1 cellular context compared by ENCODE assay signal in the genomic region with DNA sequence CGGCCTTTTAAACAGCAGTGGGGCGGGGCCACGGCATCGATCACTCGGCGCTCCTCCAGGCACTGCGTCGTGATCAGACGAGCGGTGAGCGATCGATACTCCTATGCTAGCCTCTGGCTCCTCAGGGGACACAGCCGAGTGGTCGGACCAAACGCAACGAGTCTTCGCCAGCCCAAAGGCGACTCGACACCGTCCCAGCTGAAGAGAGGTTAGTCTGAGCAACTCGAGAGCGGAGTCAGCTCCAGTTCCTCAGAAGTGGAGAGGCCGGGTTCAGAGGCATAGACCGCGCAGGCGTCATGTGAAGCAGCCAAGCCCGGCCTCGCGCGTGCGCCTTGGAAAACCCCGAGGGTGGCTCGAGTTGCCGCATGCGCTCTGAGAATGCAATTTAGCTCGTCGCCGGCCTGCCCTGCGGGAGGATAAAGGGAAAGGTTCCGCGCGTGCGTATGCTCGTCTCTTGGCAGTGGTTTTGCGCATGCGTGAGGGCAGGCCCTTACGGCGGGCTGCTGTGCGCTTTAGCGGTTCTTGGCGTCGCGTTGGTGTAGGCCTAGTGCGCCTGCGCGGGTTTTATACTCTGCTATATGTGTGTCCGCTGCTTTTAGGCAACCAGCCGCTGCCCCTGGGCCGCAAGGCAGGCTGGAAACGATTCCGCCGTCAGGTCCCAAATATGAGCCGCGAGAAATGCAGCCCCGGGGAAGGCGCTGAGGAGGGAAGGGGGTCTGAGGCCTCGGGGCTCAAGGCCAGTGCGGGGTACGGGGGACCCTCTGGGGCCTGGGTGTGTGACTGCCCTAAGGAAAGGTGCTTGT.
TF ChIP-seq lines count a peak whose summit lies in the region.

A gene (plus strand): TSS at position 98 of the 803 bp plus-strand sequence. CDS start 6,598 bp downstream, outside the sequence.

TF ChIP-seq in K562, 482 proteins besides CTCF, POLR2A, EP300 and RAD21 (continued from another document and continues in another):
- TF ChIP-seq, protein P1, sequence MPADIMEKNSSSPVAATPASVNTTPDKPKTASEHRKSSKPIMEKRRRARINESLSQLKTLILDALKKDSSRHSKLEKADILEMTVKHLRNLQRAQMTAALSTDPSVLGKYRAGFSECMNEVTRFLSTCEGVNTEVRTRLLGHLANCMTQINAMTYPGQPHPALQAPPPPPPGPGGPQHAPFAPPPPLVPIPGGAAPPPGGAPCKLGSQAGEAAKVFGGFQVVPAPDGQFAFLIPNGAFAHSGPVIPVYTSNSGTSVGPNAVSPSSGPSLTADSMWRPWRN (IDR thresholded peaks at IDR 0.05; ENCODE audit: low read depth): no peak
- TF ChIP-seq KDM4B (IDR thresholded peaks at IDR 0.05; ENCODE audit: borderline replicate concordance in 2 of 2, low read depth in 1 of 2) (no peak), TEAD4 (IDR thresholded peaks at IDR 0.05; ENCODE audit: low read length) (no peak), TEAD4 (CRISPR knock-in tag; IDR thresholded peaks at IDR 0.05; ENCODE audit: borderline replicate concordance) (no peak), BRD4 (IDR thresholded peaks at IDR 0.05) (0 out of 2 replicates have a peak, but pooled peaks have one; percentile 50), ZNF561 (CRISPR knock-in tag; conservative IDR thresholded peaks at IDR 0.05) (no peak), MTF1 (CRISPR knock-in tag; IDR thresholded peaks at IDR 0.05; ENCODE audit: borderline replicate concordance) (no peak), CBX3 (IDR thresholded peaks at IDR 0.05; ENCODE audit: borderline replicate concordance in 1 of 2, low read length in 2 of 2) (peak in 1 of 2 experiments; percentile 12; a peak in 1 of 3 replicates), MAZ (CRISPR knock-in tag; conservative IDR thresholded peaks at IDR 0.05 in 1 of 2, IDR thresholded peaks at IDR 0.05 in 1 of 2) (peak; percentile 69 to 82; a peak in 3 of 4 replicates), ZNF551 (CRISPR knock-in tag; IDR thresholded peaks at IDR 0.05) (no peak), HNRNPLL (IDR thresholded peaks at IDR 0.05; ENCODE audit: low read depth, low read length, poor library complexity, severe bottlenecking) (peak; percentile 73), SP1 (CRISPR knock-in tag; IDR thresholded peaks at IDR 0.05) (peak; percentile 89; the same call in 1 of the 2 replicates), STAT5A (IDR thresholded peaks at IDR 0.05; ENCODE audit: borderline replicate concordance, low read length) (no peak), MAFK (IDR thresholded peaks at IDR 0.05; ENCODE audit: low read length) (no peak), XRCC5 (IDR thresholded peaks at IDR 0.05; ENCODE audit: low read depth, low read length) (peak; percentile 99), PHF8 (IDR thresholded peaks at IDR 0.05; ENCODE audit: borderline replicate concordance, low read length) (peak; percentile 92), ATF1 (CRISPR knock-in tag; IDR thresholded peaks at IDR 0.05) (peak; percentile 74), ATF1 (tag; IDR thresholded peaks at IDR 0.05) (peak; percentile 92), BRCA1 (IDR thresholded peaks at IDR 0.05) (no peak), BRCA1 (CRISPR knock-in tag; IDR thresholded peaks at IDR 0.05) (no peak), TAF1 (IDR thresholded peaks at IDR 0.05; ENCODE audit: control insufficient read depth, extremely low read depth, insufficient read depth, low read length, severe bottlenecking) (peak; percentile 60), NR1H2 (CRISPR knock-in tag; IDR thresholded peaks at IDR 0.05) (no peak), SOX6 (IDR thresholded peaks at IDR 0.05) (peak; percentile 54; the same call in 1 of the 2 replicates), ZNF699 (CRISPR knock-in tag; IDR thresholded peaks at IDR 0.05; ENCODE audit: insufficient replicate concordance) (no peak), NR2F6 (CRISPR knock-in tag; IDR thresholded peaks at IDR 0.05) (no peak), ZNF316 (IDR thresholded peaks at IDR 0.05) (no peak), CREM (IDR thresholded peaks at IDR 0.05; ENCODE audit: low read depth) (peak; percentile 95), BDP1 (IDR thresholded peaks at IDR 0.05; ENCODE audit: insufficient read depth, insufficient read length) (no peak), EGR1 (conservative IDR thresholded peaks at IDR 0.05) (no peak), SIN3B (IDR thresholded peaks at IDR 0.05; ENCODE audit: low read depth) (no peak), NCOA6 (IDR thresholded peaks at IDR 0.05) (no peak), SIN3A (IDR thresholded peaks at IDR 0.05; ENCODE audit: borderline replicate concordance in 2 of 2, control insufficient read depth in 1 of 2, low read depth in 2 of 2, low read length in 2 of 2) (peak; percentile 68 to 75; a peak in 2 of 4 replicates), ZC3H8 (IDR thresholded peaks at IDR 0.05) (no peak), ZNF431 (CRISPR knock-in tag; IDR thresholded peaks at IDR 0.05) (no peak), RBFOX2 (IDR thresholded peaks at IDR 0.05; ENCODE audit: low read depth, low read length) (peak; percentile 92), FOXJ2 (tag; IDR thresholded peaks at IDR 0.05) (no peak), KLF6 (CRISPR knock-in tag; IDR thresholded peaks at IDR 0.05; ENCODE audit: borderline replicate concordance) (0 out of 2 replicates have a peak, but pooled peaks have one; percentile 31), MIER1 (IDR thresholded peaks at IDR 0.05; ENCODE audit: low read depth) (no peak), ZC3H4 (CRISPR knock-in tag; IDR thresholded peaks at IDR 0.05; ENCODE audit: borderline replicate concordance) (no peak), NRF1 (conservative IDR thresholded peaks at IDR 0.05 in 1 of 2, IDR thresholded peaks at IDR 0.05 in 1 of 2) (peak; percentile 100), STAG1 (CRISPR knock-in tag; IDR thresholded peaks at IDR 0.05; ENCODE audit: borderline replicate concordance) (no peak), ZNF253 (CRISPR knock-in tag; conservative IDR thresholded peaks at IDR 0.05) (no peak), C11orf30 (IDR thresholded peaks at IDR 0.05; ENCODE audit: low read depth) (peak; percentile 74), POLR2AphosphoS2 (IDR thresholded peaks at IDR 0.05; ENCODE audit: low read length) (0 out of 2 replicates have a peak, but pooled peaks have one; percentile 55), PHB2 (IDR thresholded peaks at IDR 0.05; ENCODE audit: low read depth) (no peak), TARDBP (IDR thresholded peaks at IDR 0.05) (no peak), ZC3H11A (IDR thresholded peaks at IDR 0.05; ENCODE audit: low read depth, low read length) (no peak), GATAD2B (IDR thresholded peaks at IDR 0.05; ENCODE audit: borderline replicate concordance) (no peak), TOE1 (IDR thresholded peaks at IDR 0.05; ENCODE audit: borderline replicate concordance) (peak; percentile 74), TOE1 (CRISPR knock-in tag; IDR thresholded peaks at IDR 0.05; ENCODE audit: borderline replicate concordance, low read depth) (no peak)
- TF ChIP-seq, protein P2, sequence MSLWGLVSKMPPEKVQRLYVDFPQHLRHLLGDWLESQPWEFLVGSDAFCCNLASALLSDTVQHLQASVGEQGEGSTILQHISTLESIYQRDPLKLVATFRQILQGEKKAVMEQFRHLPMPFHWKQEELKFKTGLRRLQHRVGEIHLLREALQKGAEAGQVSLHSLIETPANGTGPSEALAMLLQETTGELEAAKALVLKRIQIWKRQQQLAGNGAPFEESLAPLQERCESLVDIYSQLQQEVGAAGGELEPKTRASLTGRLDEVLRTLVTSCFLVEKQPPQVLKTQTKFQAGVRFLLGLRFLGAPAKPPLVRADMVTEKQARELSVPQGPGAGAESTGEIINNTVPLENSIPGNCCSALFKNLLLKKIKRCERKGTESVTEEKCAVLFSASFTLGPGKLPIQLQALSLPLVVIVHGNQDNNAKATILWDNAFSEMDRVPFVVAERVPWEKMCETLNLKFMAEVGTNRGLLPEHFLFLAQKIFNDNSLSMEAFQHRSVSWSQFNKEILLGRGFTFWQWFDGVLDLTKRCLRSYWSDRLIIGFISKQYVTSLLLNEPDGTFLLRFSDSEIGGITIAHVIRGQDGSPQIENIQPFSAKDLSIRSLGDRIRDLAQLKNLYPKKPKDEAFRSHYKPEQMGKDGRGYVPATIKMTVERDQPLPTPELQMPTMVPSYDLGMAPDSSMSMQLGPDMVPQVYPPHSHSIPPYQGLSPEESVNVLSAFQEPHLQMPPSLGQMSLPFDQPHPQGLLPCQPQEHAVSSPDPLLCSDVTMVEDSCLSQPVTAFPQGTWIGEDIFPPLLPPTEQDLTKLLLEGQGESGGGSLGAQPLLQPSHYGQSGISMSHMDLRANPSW (CRISPR knock-in tag; IDR thresholded peaks at IDR 0.05): no peak
- TF ChIP-seq, protein P3, sequence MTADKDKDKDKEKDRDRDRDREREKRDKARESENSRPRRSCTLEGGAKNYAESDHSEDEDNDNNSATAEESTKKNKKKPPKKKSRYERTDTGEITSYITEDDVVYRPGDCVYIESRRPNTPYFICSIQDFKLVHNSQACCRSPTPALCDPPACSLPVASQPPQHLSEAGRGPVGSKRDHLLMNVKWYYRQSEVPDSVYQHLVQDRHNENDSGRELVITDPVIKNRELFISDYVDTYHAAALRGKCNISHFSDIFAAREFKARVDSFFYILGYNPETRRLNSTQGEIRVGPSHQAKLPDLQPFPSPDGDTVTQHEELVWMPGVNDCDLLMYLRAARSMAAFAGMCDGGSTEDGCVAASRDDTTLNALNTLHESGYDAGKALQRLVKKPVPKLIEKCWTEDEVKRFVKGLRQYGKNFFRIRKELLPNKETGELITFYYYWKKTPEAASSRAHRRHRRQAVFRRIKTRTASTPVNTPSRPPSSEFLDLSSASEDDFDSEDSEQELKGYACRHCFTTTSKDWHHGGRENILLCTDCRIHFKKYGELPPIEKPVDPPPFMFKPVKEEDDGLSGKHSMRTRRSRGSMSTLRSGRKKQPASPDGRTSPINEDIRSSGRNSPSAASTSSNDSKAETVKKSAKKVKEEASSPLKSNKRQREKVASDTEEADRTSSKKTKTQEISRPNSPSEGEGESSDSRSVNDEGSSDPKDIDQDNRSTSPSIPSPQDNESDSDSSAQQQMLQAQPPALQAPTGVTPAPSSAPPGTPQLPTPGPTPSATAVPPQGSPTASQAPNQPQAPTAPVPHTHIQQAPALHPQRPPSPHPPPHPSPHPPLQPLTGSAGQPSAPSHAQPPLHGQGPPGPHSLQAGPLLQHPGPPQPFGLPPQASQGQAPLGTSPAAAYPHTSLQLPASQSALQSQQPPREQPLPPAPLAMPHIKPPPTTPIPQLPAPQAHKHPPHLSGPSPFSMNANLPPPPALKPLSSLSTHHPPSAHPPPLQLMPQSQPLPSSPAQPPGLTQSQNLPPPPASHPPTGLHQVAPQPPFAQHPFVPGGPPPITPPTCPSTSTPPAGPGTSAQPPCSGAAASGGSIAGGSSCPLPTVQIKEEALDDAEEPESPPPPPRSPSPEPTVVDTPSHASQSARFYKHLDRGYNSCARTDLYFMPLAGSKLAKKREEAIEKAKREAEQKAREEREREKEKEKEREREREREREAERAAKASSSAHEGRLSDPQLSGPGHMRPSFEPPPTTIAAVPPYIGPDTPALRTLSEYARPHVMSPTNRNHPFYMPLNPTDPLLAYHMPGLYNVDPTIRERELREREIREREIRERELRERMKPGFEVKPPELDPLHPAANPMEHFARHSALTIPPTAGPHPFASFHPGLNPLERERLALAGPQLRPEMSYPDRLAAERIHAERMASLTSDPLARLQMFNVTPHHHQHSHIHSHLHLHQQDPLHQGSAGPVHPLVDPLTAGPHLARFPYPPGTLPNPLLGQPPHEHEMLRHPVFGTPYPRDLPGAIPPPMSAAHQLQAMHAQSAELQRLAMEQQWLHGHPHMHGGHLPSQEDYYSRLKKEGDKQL (CRISPR knock-in tag; IDR thresholded peaks at IDR 0.05; ENCODE audit: borderline replicate concordance): no peak
- TF ChIP-seq, protein P4, sequence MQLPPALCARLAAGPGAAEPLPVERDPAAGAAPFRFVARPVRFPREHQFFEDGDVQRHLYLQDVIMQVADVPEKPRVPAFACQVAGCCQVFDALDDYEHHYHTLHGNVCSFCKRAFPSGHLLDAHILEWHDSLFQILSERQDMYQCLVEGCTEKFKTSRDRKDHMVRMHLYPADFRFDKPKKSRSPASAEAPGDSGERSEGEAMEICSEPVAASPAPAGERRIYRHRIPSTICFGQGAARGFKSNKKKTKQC (CRISPR knock-in tag; IDR thresholded peaks at IDR 0.05): peak; percentile 24; the same call in 1 of the 2 replicates
- TF ChIP-seq, protein P5, sequence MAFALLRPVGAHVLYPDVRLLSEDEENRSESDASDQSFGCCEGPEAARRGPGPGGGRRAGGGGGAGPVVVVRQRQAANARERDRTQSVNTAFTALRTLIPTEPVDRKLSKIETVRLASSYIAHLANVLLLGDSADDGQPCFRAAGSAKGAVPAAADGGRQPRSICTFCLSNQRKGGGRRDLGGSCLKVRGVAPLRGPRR (CRISPR knock-in tag; IDR thresholded peaks at IDR 0.05): no peak
- TF ChIP-seq, protein P6, sequence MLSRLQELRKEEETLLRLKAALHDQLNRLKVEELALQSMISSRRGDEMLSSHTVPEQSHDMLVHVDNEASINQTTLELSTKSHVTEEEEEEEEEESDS (CRISPR knock-in tag; IDR thresholded peaks at IDR 0.05): no peak
- TF ChIP-seq, protein P7, sequence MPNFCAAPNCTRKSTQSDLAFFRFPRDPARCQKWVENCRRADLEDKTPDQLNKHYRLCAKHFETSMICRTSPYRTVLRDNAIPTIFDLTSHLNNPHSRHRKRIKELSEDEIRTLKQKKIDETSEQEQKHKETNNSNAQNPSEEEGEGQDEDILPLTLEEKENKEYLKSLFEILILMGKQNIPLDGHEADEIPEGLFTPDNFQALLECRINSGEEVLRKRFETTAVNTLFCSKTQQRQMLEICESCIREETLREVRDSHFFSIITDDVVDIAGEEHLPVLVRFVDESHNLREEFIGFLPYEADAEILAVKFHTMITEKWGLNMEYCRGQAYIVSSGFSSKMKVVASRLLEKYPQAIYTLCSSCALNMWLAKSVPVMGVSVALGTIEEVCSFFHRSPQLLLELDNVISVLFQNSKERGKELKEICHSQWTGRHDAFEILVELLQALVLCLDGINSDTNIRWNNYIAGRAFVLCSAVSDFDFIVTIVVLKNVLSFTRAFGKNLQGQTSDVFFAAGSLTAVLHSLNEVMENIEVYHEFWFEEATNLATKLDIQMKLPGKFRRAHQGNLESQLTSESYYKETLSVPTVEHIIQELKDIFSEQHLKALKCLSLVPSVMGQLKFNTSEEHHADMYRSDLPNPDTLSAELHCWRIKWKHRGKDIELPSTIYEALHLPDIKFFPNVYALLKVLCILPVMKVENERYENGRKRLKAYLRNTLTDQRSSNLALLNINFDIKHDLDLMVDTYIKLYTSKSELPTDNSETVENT (CRISPR knock-in tag; IDR thresholded peaks at IDR 0.05): peak; percentile 38; the same call in 1 of the 2 replicates
- TF ChIP-seq, protein P8, sequence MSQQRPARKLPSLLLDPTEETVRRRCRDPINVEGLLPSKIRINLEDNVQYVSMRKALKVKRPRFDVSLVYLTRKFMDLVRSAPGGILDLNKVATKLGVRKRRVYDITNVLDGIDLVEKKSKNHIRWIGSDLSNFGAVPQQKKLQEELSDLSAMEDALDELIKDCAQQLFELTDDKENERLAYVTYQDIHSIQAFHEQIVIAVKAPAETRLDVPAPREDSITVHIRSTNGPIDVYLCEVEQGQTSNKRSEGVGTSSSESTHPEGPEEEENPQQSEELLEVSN (IDR thresholded peaks at IDR 0.05; ENCODE audit: borderline replicate concordance in 1 of 2, extremely low read depth in 1 of 2, insufficient read depth in 1 of 2, insufficient read length in 1 of 2, low read depth in 1 of 2, low read length in 1 of 2, poor library complexity in 1 of 2, severe bottlenecking in 1 of 2): peak; percentile 67 to 72
- TF ChIP-seq, protein P9, sequence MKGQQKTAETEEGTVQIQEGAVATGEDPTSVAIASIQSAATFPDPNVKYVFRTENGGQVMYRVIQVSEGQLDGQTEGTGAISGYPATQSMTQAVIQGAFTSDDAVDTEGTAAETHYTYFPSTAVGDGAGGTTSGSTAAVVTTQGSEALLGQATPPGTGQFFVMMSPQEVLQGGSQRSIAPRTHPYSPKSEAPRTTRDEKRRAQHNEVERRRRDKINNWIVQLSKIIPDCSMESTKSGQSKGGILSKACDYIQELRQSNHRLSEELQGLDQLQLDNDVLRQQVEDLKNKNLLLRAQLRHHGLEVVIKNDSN (CRISPR knock-in tag; IDR thresholded peaks at IDR 0.05): peak; percentile 65
